ENCODE assay signal across 18 cellular contexts in the genomic region with DNA sequence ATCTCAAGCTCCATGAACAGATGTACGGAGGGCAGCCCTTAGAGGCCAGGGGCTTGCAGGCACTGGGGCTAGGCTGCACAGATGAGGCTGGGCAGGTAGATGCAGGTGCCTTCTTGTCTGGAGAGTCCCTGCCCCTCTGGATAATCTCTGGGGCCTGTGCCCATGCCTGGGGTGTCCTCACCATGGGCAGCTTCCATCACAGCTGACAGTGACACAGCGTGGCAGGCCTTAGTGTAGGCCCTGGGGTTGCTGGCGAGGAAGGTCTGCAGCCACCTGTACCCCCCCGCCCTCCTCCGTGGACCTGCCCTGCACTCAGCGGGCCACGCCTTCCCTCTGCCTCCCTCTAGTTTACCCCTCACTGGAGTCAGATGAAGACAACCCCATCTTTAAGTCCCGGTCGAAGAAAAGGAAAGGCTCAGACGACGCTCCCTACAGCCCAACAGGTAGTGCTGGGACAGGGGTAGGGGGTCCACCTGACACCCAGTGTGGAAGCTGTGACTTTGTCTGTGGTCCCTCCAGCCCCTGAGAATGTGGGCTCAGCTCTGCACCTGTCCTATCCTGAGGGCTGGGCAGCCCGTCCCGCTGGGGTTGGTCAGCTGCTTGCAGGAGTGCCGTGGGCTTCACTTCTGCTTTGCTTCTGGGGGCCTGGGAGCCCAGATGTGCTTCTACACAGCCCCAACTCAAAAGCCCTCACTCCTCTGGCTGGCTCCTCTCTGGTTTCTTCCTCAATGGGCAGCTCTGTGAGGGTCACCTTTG.
A peak's percentile ranks its signal among the peaks of the same experiment; 100 is the strongest.
DNase-seq lines count a peak whose midpoint lies in the region; ATAC-seq and TF ChIP-seq lines count a peak whose summit lies in the region.
"Had no signal": no experiment of that assay in that cellular context is flagged by ENCODE, and none has a peak within 500 bp of the region (broad histone marks: within the 10 kb centered on the region; RNA-seq: fewer than 3 reads in every experiment).

No MANE protein-coding gene starts in this region.

- H3K4me3 Mint-ChIP-seq in activated T-cell treated with anti-CD3 and anti-CD28 coated beads, Interleukin-2, amount 50 U/mL, for 24 hours: no peak overlapping the region
- H3K4me3 Mint-ChIP-seq in activated T-cell treated with anti-CD3 and anti-CD28 coated beads, Interleukin-2, amount 50 U/mL, for 72 hours: no peak overlapping the region
- H3K4me3 Mint-ChIP-seq: naive thymus-derived CD4-positive, alpha-beta T cell had no signal

- H3K9me3 Mint-ChIP-seq in activated T-cell treated with anti-CD3 and anti-CD28 coated beads, Interleukin-2, amount 50 U/mL, for 24 hours: no peaks in the 10 kb centered on the region
- peaks cover 0 to 4% of the 10 kb centered on the region in 2 donors for H3K9me3 Mint-ChIP-seq in activated T-cell treated with anti-CD3 and anti-CD28 coated beads, Interleukin-2, amount 50 U/mL, for 72 hours

- no peaks in the 10 kb centered on the region for H3K27me3 Mint-ChIP-seq in activated T-cell treated with anti-CD3 and anti-CD28 coated beads, Interleukin-2, amount 50 U/mL, for 24 hours
- H3K27me3 Mint-ChIP-seq in activated T-cell treated with anti-CD3 and anti-CD28 coated beads, Interleukin-2, amount 50 U/mL, for 72 hours (ENCODE audit: low read depth): no peaks in the 10 kb centered on the region
- H3K27me3 Mint-ChIP-seq: naive thymus-derived CD4-positive, alpha-beta T cell had no signal

- no peak for ATAC-seq in activated T-cell treated with anti-CD3 and anti-CD28 coated beads, Interleukin-2, amount 50 U/mL, for 72 hours (replicated peaks in 1 of 2)
- no peak for ATAC-seq in GM19467 (IDR thresholded peaks at IDR 0.05; ENCODE audit: unreplicated experiment)

- intact Hi-C loops in colonic mucosa (cut with DNase I) (no loop called here), tibial artery (cut with DNase I; ENCODE audit: low total_unique reads) (no loop called here)

- H3K9ac ChIP-seq in colonic mucosa (ENCODE audit: low read depth in 2 of 2, low read length in 2 of 2): no peak overlapping the region

- H3K36me3 Mint-ChIP-seq in activated T-cell treated with anti-CD3 and anti-CD28 coated beads, Interleukin-2, amount 50 U/mL, for 24 hours (ENCODE audit: low read depth): peaks cover 57% of the 10 kb centered on the region
- H3K36me3 Mint-ChIP-seq in activated T-cell treated with anti-CD3 and anti-CD28 coated beads, Interleukin-2, amount 50 U/mL, for 72 hours (ENCODE audit: insufficient read depth in 2 of 2): peaks cover 3 to 5% of the 10 kb centered on the region in 2 donors

- TF ChIP-seq CTCF in colonic mucosa (IDR thresholded peaks at IDR 0.05): no peak
- no peak for TF ChIP-seq CTCF in tibial artery (IDR thresholded peaks at IDR 0.05)

- no peak overlapping the region for H3K4me3 ChIP-seq in colonic mucosa
- no peak overlapping the region for H3K4me3 ChIP-seq in tibial artery
- H3K4me3 ChIP-seq: HAP-1 had no signal

- no peaks in the 10 kb centered on the region for H3K36me3 ChIP-seq in colonic mucosa
- peaks cover 15 to 59% (median 50%) of the 10 kb centered on the region in 3 donors for H3K36me3 ChIP-seq in tibial artery
- H3K36me3 ChIP-seq: HAP-1 had no signal

- H3K27ac Mint-ChIP-seq in activated T-cell treated with anti-CD3 and anti-CD28 coated beads, Interleukin-2, amount 50 U/mL, for 24 hours: no peak overlapping the region
- H3K27ac Mint-ChIP-seq in activated T-cell treated with anti-CD3 and anti-CD28 coated beads, Interleukin-2, amount 50 U/mL, for 72 hours: no peak overlapping the region

- no peak overlapping the region for H3K27ac ChIP-seq in colonic mucosa
- H3K27ac ChIP-seq in tibial artery: no peak overlapping the region
- H3K27ac ChIP-seq: epithelial cell of prostate, HL-60 had no signal

- H3K9me3 ChIP-seq in colonic mucosa (no peaks in the 10 kb centered on the region), tibial artery (no peaks in the 10 kb centered on the region)
- H3K9me3 ChIP-seq: HAP-1 had no signal

- no peaks in the 10 kb centered on the region for H3K4me1 Mint-ChIP-seq in activated T-cell treated with anti-CD3 and anti-CD28 coated beads, Interleukin-2, amount 50 U/mL, for 24 hours (ENCODE audit: low read depth)
- no peaks in the 10 kb centered on the region for H3K4me1 Mint-ChIP-seq in activated T-cell treated with anti-CD3 and anti-CD28 coated beads, Interleukin-2, amount 50 U/mL, for 72 hours (ENCODE audit: low read depth)

- H3K4me1 ChIP-seq in colonic mucosa (no peaks in the 10 kb centered on the region), tibial artery (no peaks in the 10 kb centered on the region)
- H3K4me1 ChIP-seq: HAP-1 had no signal

- DNase-seq in activated T-cell treated with anti-CD3 and anti-CD28 coated beads, Interleukin-2, amount 50 U/mL, for 24 hours: peak; percentile 25
- no peak for DNase-seq in activated T-cell treated with anti-CD3 and anti-CD28 coated beads, Interleukin-2, amount 50 U/mL, for 72 hours
- peak; percentile 14 for DNase-seq in colonic mucosa
- DNase-seq in mesenteric fat pad (ENCODE audit: low spot score): peak; percentile 53
- DNase-seq in tibial artery: peak; percentile 17 to 58
- no peak for DNase-seq in NCI-H748 (lab: John Stamatoyannopoulos, UW; ENCODE audit: unreplicated experiment)
- no peak for DNase-seq in NCI-H2227 treated with DMSO at 0.1 percent for 48 hours (lab: John Stamatoyannopoulos, UW)
- DNase-seq: caudate nucleus, COR-L47, Kasumi-1, kidney glomerular epithelial cell, NCI-H2029, NCI-H69 had no signal

- H3K27me3 ChIP-seq in colonic mucosa (no peaks in the 10 kb centered on the region), tibial artery (no peaks in the 10 kb centered on the region)

Comparison
In these comparisons a context has a peak if more than half of its experiments do, and no peak if none do; other contexts are left out.
1. DNase-seq: peak in activated T-cell treated with anti-CD3 and anti-CD28 coated beads, Interleukin-2, amount 50 U/mL, for 24 hours (single experiment), colonic mucosa (single experiment), mesenteric fat pad (single experiment) and tibial artery (2 of 2); none in activated T-cell treated with anti-CD3 and anti-CD28 coated beads, Interleukin-2, amount 50 U/mL, for 72 hours (0 of 2), NCI-H748 (single experiment) and NCI-H2227 treated with DMSO at 0.1 percent for 48 hours (single experiment).